In the genomic region with DNA sequence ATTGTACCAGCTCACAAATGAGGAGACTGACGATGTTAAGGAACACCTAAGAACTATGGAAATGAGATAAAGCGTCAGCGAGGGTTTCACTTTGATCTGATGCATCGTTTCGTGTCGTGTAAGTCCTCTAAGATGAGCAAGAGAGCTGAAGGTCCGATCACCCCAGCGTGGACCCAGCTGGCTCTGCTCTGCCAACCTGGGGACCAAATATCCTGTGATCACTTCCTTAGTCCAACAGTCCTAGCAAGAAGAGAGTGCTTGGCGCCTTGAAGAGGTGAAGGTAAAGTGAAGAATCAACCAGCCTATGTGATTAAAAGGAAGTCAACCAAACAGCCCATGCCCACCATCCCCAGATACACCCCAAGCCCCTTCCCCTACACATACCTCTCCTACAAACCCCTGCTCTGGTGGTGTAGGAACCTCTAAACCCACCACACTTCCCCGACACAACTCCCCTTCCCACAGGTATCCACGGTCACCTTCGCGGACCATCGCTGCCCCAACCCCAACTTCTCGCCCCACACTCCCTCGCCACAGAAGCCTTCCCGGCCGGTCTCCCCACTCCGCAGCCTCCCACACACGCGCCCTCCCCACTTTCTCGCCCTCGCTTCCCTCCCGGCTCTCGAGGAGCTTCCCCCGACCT, we compare ENCODE assay signal across 8 cellular contexts. TPM values are rescaled to one million over a fixed set of nuclear protein-coding genes. Genes with fewer than 3 reads are reported as not detected.
DNase-seq lines count a peak whose midpoint lies in the region; ATAC-seq and TF ChIP-seq lines count a peak whose summit lies in the region.

No MANE protein-coding gene starts in this region.

- no peak for TF ChIP-seq CTCF in retinal pigment epithelial cell (conservative IDR thresholded peaks at IDR 0.05; ENCODE audit: low read depth, low read length)

- peaks cover 34% of the 10 kb centered on the region for H3K4me1 Mint-ChIP-seq in activated naive CD4-positive, alpha-beta T cell treated with anti-CD3 and anti-CD28 coated beads for 36 hours (ENCODE audit: low read depth)

- peak overlapping the region; percentile 81 for H3K27ac ChIP-seq in right cardiac atrium (ENCODE audit: low read length)

- H3K27me3 Mint-ChIP-seq in activated naive CD4-positive, alpha-beta T cell treated with anti-CD3 and anti-CD28 coated beads for 36 hours (ENCODE audit: low read depth), result no peaks in the 10 kb centered on the region

- H3K4me1 ChIP-seq in right cardiac atrium (ENCODE audit: control insufficient read depth, insufficient read depth, low read length), result no peaks in the 10 kb centered on the region

- H3K27me3 ChIP-seq in right cardiac atrium (ENCODE audit: control insufficient read depth, insufficient read depth), result no peaks in the 10 kb centered on the region

- peaks cover 9% of the 10 kb centered on the region for H3K36me3 Mint-ChIP-seq in activated naive CD4-positive, alpha-beta T cell treated with anti-CD3 and anti-CD28 coated beads for 36 hours (ENCODE audit: low read depth)

- intact Hi-C loops in cardiac septum (cut with DNase I), result loop anchor here (10.0 kb wide), 1 partner anchor 153 kb away; a partner anchor contains a TSS
- intact Hi-C loops in Right ventricle myocardium inferior (cut with DNase I), result no loop called here
- intact Hi-C loops in activated naive CD4-positive, alpha-beta T cell treated with anti-CD3 and anti-CD28 coated beads for 36 hours (cut with micrococcal nuclease), result loop anchor here (2.0 to 10.0 kb wide), 3 partner anchors 15 to 1260 kb away; a partner anchor contains a TSS
- intact Hi-C loops in right cardiac atrium (cut with DNase I), result loop anchor here in 1 of 4 donors (2.0 kb wide), 1 partner anchor 27 kb away; a partner anchor contains a TSS

- H3K4me3 ChIP-seq in right cardiac atrium (ENCODE audit: low read length) (peak overlapping the region; percentile 90), retinal pigment epithelial cell (ENCODE audit: low read length) (peak overlapping the region; percentile 95)

- H3K9me3 Mint-ChIP-seq in activated naive CD4-positive, alpha-beta T cell treated with anti-CD3 and anti-CD28 coated beads for 36 hours, result no peaks in the 10 kb centered on the region

- peak overlapping the region; percentile 99 for H3K27ac Mint-ChIP-seq in activated naive CD4-positive, alpha-beta T cell treated with anti-CD3 and anti-CD28 coated beads for 36 hours

- CTCF ChIA-PET in activated naive CD4-positive, alpha-beta T cell treated with anti-CD3 and anti-CD28 coated beads for 36 hours (lab: Charles Lee), result interaction anchor here (0.9 to 1.4 kb wide), 3 partner anchors 55 to 154 kb away, joined by 3 to 4 read pairs (median 3); a partner anchor contains a TSS

- H3K4me3 Mint-ChIP-seq in activated naive CD4-positive, alpha-beta T cell treated with anti-CD3 and anti-CD28 coated beads for 36 hours, result peak overlapping the region; percentile 98

- no peaks in the 10 kb centered on the region for H3K9me3 ChIP-seq in right cardiac atrium (ENCODE audit: control insufficient read depth, low read length)

- ATAC-seq in Right ventricle myocardium inferior (no peak), right cardiac atrium (peak in 1 of 2 donors; percentile 0)

- DNase-seq in cardiac septum (ENCODE audit: low spot score), result peak; percentile 75
- DNase-seq in Right ventricle myocardium inferior (ENCODE audit: missing footprints), result no peak
- DNase-seq in MV-4-11 (lab: John Stamatoyannopoulos, UW), result peak; percentile 29
- DNase-seq in activated naive CD4-positive, alpha-beta T cell treated with anti-CD3 and anti-CD28 coated beads for 36 hours, result peak; percentile 61
- no peak for DNase-seq in right cardiac atrium
- no peak for DNase-seq in retinal pigment epithelial cell (ENCODE audit: low read depth)
- no peak for DNase-seq in mesenteric fat pad (ENCODE audit: low spot score)
- no peak for DNase-seq in effector CD4-positive, alpha-beta T cell

- WGBS in right cardiac atrium, result under 1% methylated on average over 26 of the region's 26 CpGs

RNA-seq across cellular contexts. Expression of a gene that starts 0.7 kb away (rescaled TPM):
- 15.2 TPM for total RNA-seq in cardiac septum
- total RNA-seq in Right ventricle myocardium inferior, result 20.7 TPM
- 10 to 100 TPM; 27.5 to 29.5 TPM for total RNA-seq in activated naive CD4-positive, alpha-beta T cell treated with anti-CD3 and anti-CD28 coated beads for 36 hours
- 10 to 100 TPM; 14.7 to 21.0 (median 18.7) TPM for total RNA-seq in right cardiac atrium
- polyA plus RNA-seq in right cardiac atrium, result 8.8 TPM
- 16.4 TPM for total RNA-seq in mesenteric fat pad

RNA-seq across cellular contexts. Expression of a gene that starts 26.9 kb away (rescaled TPM):
- total RNA-seq in cardiac septum, result 25.0 TPM
- total RNA-seq in Right ventricle myocardium inferior, result 22.9 TPM
- total RNA-seq in activated naive CD4-positive, alpha-beta T cell treated with anti-CD3 and anti-CD28 coated beads for 36 hours, result 10 to 100 TPM; 17.0 to 20.1 TPM
- 10 to 100 TPM; 13.4 to 28.5 (median 19.3) TPM for total RNA-seq in right cardiac atrium
- polyA plus RNA-seq in right cardiac atrium, result 7.6 TPM
- 21.5 TPM for total RNA-seq in mesenteric fat pad

Comparison
In these comparisons a context has a peak if more than half of its experiments do, and no peak if none do; other contexts are left out.
1. DNase-seq: peak in cardiac septum (single experiment), MV-4-11 (single experiment) and activated naive CD4-positive, alpha-beta T cell treated with anti-CD3 and anti-CD28 coated beads for 36 hours (single experiment); none in Right ventricle myocardium inferior (single experiment), right cardiac atrium (0 of 3), retinal pigment epithelial cell (single experiment), mesenteric fat pad (single experiment) and effector CD4-positive, alpha-beta T cell (single experiment).